Comparison of ENCODE assay signal across 13 cellular contexts in genomic region chr17:2067559-2067958, GRCh38. TPM values are rescaled to one million over a fixed set of nuclear protein-coding genes. Genes with fewer than 3 reads are reported as not detected.
A peak's percentile ranks its signal among the peaks of the same experiment; 100 is the strongest.
DNase-seq lines count a peak whose midpoint lies in the region; ATAC-seq, FAIRE-seq and TF ChIP-seq lines count a peak whose summit lies in the region.
"Had no signal": no experiment of that assay in that cellular context is flagged by ENCODE, and none has a peak within 500 bp of the region (broad histone marks: within the 10 kb centered on the region; RNA-seq: fewer than 3 reads in every experiment).

No MANE protein-coding gene starts in this region.

- peaks cover 25% of the 10 kb centered on the region for H3K36me3 ChIP-seq in A673 (ENCODE audit: insufficient read depth, low read length, poor library complexity, severe bottlenecking)
- H3K36me3 ChIP-seq in KOPT-K1 (ENCODE audit: insufficient read depth, low read length): peaks cover 70% of the 10 kb centered on the region
- peaks cover 0 to 6% of the 10 kb centered on the region in 2 experiments for H3K36me3 ChIP-seq in endothelial cell of umbilical vein (ENCODE audit: control insufficient read depth in 2 of 2, extremely low read depth in 1 of 2, insufficient read depth in 2 of 2, low read length in 2 of 2)

- H3K4me1 Mint-ChIP-seq in neural crest cell: peaks cover 39% of the 10 kb centered on the region

- no peaks in the 10 kb centered on the region for H4K20me1 ChIP-seq in endothelial cell of umbilical vein (replicated peaks; ENCODE audit: control insufficient read depth, extremely low read depth, insufficient read depth, low read length)

- no peak overlapping the region for H3K4me3 Mint-ChIP-seq in neural crest cell
- H3K4me3 Mint-ChIP-seq: CD4-positive, CD25-positive, alpha-beta regulatory T cell had no signal

- peaks cover 2% of the 10 kb centered on the region for H3K36me3 Mint-ChIP-seq in neural crest cell (ENCODE audit: low read depth)

- peaks cover 5% of the 10 kb centered on the region for H3K27me3 Mint-ChIP-seq in neural crest cell (ENCODE audit: low read depth)

- H3K9ac ChIP-seq in endothelial cell of umbilical vein (replicated peaks; ENCODE audit: extremely low read depth, insufficient read depth, low read length): peak overlapping the region; percentile 40

- H3K9me3 Mint-ChIP-seq in neural crest cell: no peaks in the 10 kb centered on the region

- FAIRE-seq in endothelial cell of umbilical vein (lab: Jason Lieb, UNC): peak; percentile 75
- FAIRE-seq: H54 had no signal

- no peak overlapping the region for H3K4me3 ChIP-seq in A673 (ENCODE audit: low read depth, low read length, poor library complexity, severe bottlenecking)
- H3K4me3 ChIP-seq in endothelial cell of umbilical vein (replicated peaks in 1 of 3; ENCODE audit: insufficient read depth in 1 of 3, low read depth in 1 of 3, low read length in 3 of 3): no peak overlapping the region
- H3K4me3 ChIP-seq: mucosa of descending colon had no signal

- H3K9me1 ChIP-seq in endothelial cell of umbilical vein (replicated peaks; ENCODE audit: control insufficient read depth, extremely low read depth, insufficient read depth, low read length): no peaks in the 10 kb centered on the region

- H3K27ac ChIP-seq in A673 (ENCODE audit: low read depth, low read length, poor library complexity, severe bottlenecking): peak overlapping the region; percentile 7
- peak overlapping the region; percentile 93 for H3K27ac ChIP-seq in KOPT-K1 (ENCODE audit: low read depth, low read length, poor library complexity, severe bottlenecking)
- peak overlapping the region; percentile 78 for H3K27ac ChIP-seq in endothelial cell of umbilical vein (ENCODE audit: insufficient read depth, low read depth, low read length)

- CTCF ChIA-PET in A673 (lab: Charles Lee): no interaction called here
- CTCF ChIA-PET in endothelial cell of umbilical vein (lab: Charles Lee): interaction anchor here (0.9 to 17.2 kb wide), 9 partner anchors 9 to 178 kb away, joined by 3 to 455 read pairs (median 5); partner anchors contain the start of gene HIC1

- DNase-seq in A673 (ENCODE audit: low spot score) (no peak), endothelial cell of umbilical vein (ENCODE audit: low read depth, low spot score) (peak; percentile 84), neural crest cell (ENCODE audit: low read depth, low spot score) (no peak), NCI-H774 (lab: John Stamatoyannopoulos, UW) (no peak)
- no peak for DNase-seq in stimulated activated CD4-positive, alpha-beta T cell treated with anti-CD3 and anti-CD28 coated beads, Interleukin-4, amount 100 ng/mL, for 24 hours
- DNase-seq: activated CD8-positive, alpha-beta memory T cell treated with anti-CD3 and anti-CD28 coated beads, Interleukin-2, amount 50 U/mL, for 48 hours; CD4-positive, CD25-positive, alpha-beta regulatory T cell; NCI-H1436 had no signal

- TF ChIP-seq POLR2A in endothelial cell of umbilical vein (IDR thresholded peaks at IDR 0.05; ENCODE audit: low read depth, low read length): no peak

- H3K27ac Mint-ChIP-seq in neural crest cell (ENCODE audit: unreplicated experiment): peak overlapping the region; percentile 6

- dilution Hi-C loops in endothelial cell of umbilical vein (cut with MboI; ENCODE audit: extremely low pct_ligation_motif_present, low sequenced_read_pairs): no loop called here

- no peak overlapping the region for H2AFZ ChIP-seq in endothelial cell of umbilical vein (ENCODE audit: low read depth, low read length)

- TF ChIP-seq CTCF in A673 (conservative IDR thresholded peaks at IDR 0.05; ENCODE audit: low read depth, low read length) (no peak), endothelial cell of umbilical vein (IDR thresholded peaks at IDR 0.05; ENCODE audit: extremely low read depth in 1 of 2, insufficient read depth in 1 of 2, low read depth in 1 of 2, low read length in 2 of 2) (no peak), neural crest cell (conservative IDR thresholded peaks at IDR 0.05) (no peak)

- H3K4me2 ChIP-seq in endothelial cell of umbilical vein (ENCODE audit: insufficient read depth, low read length): no peak overlapping the region

- H3K4me1 ChIP-seq in A673 (ENCODE audit: insufficient read depth, low read length, poor library complexity, severe bottlenecking) (peaks cover 27% of the 10 kb centered on the region), endothelial cell of umbilical vein (ENCODE audit: control insufficient read depth, extremely low read depth, insufficient read depth, low read length) (peaks cover 71% of the 10 kb centered on the region)

- H3K27me3 ChIP-seq in A673 (replicated peaks; ENCODE audit: insufficient read depth, low read depth, low read length, poor library complexity) (no peaks in the 10 kb centered on the region), endothelial cell of umbilical vein (ENCODE audit: control insufficient read depth in 2 of 2, insufficient read depth in 2 of 2, low read length in 2 of 2) (no peaks in the 10 kb centered on the region)

- intact Hi-C loops in A673 (cut with micrococcal nuclease; ENCODE audit: unreplicated experiment): no loop called here
- intact Hi-C loops in endothelial cell of umbilical vein (cut with micrococcal nuclease): loop anchor here (1.0 kb wide), 1 partner anchor 125 kb away; no protein-coding TSS in a partner anchor

- POLR2A ChIA-PET in A673 (lab: Charles Lee; ENCODE audit: low non-redundant PET): interaction anchor here (0.6 kb wide), 1 partner anchor 164 kb away, joined by 5 read pairs; no protein-coding TSS in a partner anchor
- POLR2A ChIA-PET in endothelial cell of umbilical vein (lab: Charles Lee): interaction anchor here (1.1 to 1.7 kb wide), 2 partner anchors 9 to 177 kb away, joined by 3 to 4 read pairs; no protein-coding TSS in a partner anchor

- ATAC-seq in GM19023 (IDR thresholded peaks at IDR 0.05; ENCODE audit: unreplicated experiment): no peak
- ATAC-seq in GM19324 (IDR thresholded peaks at IDR 0.05; ENCODE audit: low FRiP score, unreplicated experiment): no peak

- H3K79me2 ChIP-seq in endothelial cell of umbilical vein (ENCODE audit: control insufficient read depth, insufficient read depth, low read length): peaks cover 8% of the 10 kb centered on the region

- BruUV-seq in A673 (replicated peaks; lab: Mats Ljungman, UMichigan) (no TSS peak), endothelial cell of umbilical vein (replicated peaks; lab: Mats Ljungman, UMichigan) (no TSS peak)

- H3K9me3 ChIP-seq in A673 (ENCODE audit: low read depth, low read length, poor library complexity, severe bottlenecking) (no peaks in the 10 kb centered on the region), KOPT-K1 (ENCODE audit: insufficient read depth, low read length, poor library complexity, severe bottlenecking) (no peaks in the 10 kb centered on the region), endothelial cell of umbilical vein (replicated peaks; ENCODE audit: control insufficient read depth, insufficient read depth, low read length) (no peaks in the 10 kb centered on the region)
- H3K9me3 ChIP-seq: mucosa of descending colon had no signal

TF ChIP-seq in endothelial cell of umbilical vein, 7 proteins besides CTCF, POLR2A, EP300 and RAD21 (continues in another document):
- no peak for TF ChIP-seq EZH2 (IDR thresholded peaks at IDR 0.05; ENCODE audit: borderline replicate concordance, low read depth, low read length, severe bottlenecking)

RNA-seq across cellular contexts. Expression of gene HIC1, which starts 12.7 kb away (rescaled TPM):
- total RNA-seq in A673 (2021): 0.84 and 1.5 TPM in 2 replicates
- total RNA-seq in endothelial cell of umbilical vein: 25.8 and 35.5 TPM in 2 replicates
- 18.2 and 20.2 TPM in 2 replicates for polyA plus RNA-seq in endothelial cell of umbilical vein
- polyA plus RNA-seq in endothelial cell of umbilical vein (2011; cell fraction: cytosol; rRNA removed): 6.5 and 11.3 TPM in 2 replicates
- 46.4 and 50.2 TPM in 2 replicates for polyA plus RNA-seq in endothelial cell of umbilical vein (2011; cell fraction: nucleus; rRNA removed)
- polyA plus RNA-seq in endothelial cell of umbilical vein (2012): 8.2 and 19.6 TPM in 2 replicates
- 10.7 and 22.4 TPM in 2 replicates for polyA minus RNA-seq in endothelial cell of umbilical vein
- polyA minus RNA-seq in endothelial cell of umbilical vein (2011; cell fraction: cytosol; rRNA and poly(A)+ RNA removed): not detected
- polyA minus RNA-seq in endothelial cell of umbilical vein (2011; cell fraction: nucleus; rRNA and poly(A)+ RNA removed): 56.9 and 118 TPM in 2 replicates
- total RNA-seq in neural crest cell: 0.37 and 0.82 TPM in 2 replicates

RNA-seq across cellular contexts. Expression of gene OVCA2, which starts 25.7 kb away (rescaled TPM):
- 30.7 and 33.1 TPM in 2 replicates for total RNA-seq in A673 (2021)
- total RNA-seq in endothelial cell of umbilical vein: 40.9 and 41.3 TPM in 2 replicates
- 84.2 and 102 TPM in 2 replicates for polyA plus RNA-seq in endothelial cell of umbilical vein
- 62.0 and 68.4 TPM in 2 replicates for polyA plus RNA-seq in endothelial cell of umbilical vein (2011; cell fraction: cytosol; rRNA removed)
- polyA plus RNA-seq in endothelial cell of umbilical vein (2011; cell fraction: nucleus; rRNA removed): 27.0 and 34.3 TPM in 2 replicates
- 40.7 and 40.8 TPM in 2 replicates for polyA plus RNA-seq in endothelial cell of umbilical vein (2012)
- polyA minus RNA-seq in endothelial cell of umbilical vein: 29.7 and 32.0 TPM in 2 replicates
- polyA minus RNA-seq in endothelial cell of umbilical vein (2011; cell fraction: cytosol; rRNA and poly(A)+ RNA removed): 24.1 TPM
- 4.8 and 6.6 TPM in 2 replicates for polyA minus RNA-seq in endothelial cell of umbilical vein (2011; cell fraction: nucleus; rRNA and poly(A)+ RNA removed)
- 25.6 and 29.8 TPM in 2 replicates for total RNA-seq in neural crest cell

RNA-seq across cellular contexts. Expression of gene DPH1, which starts 37.6 kb away (rescaled TPM):
- total RNA-seq in A673 (2021) (51.1 and 60.8 TPM in 2 replicates), endothelial cell of umbilical vein (37.8 and 38.5 TPM in 2 replicates), neural crest cell (29.7 and 35.1 TPM in 2 replicates)
- 45.6 and 50.4 TPM in 2 replicates for polyA plus RNA-seq in endothelial cell of umbilical vein
- 24.4 and 28.4 TPM in 2 replicates for polyA plus RNA-seq in endothelial cell of umbilical vein (2011; cell fraction: cytosol; rRNA removed)
- 113 and 132 TPM in 2 replicates for polyA plus RNA-seq in endothelial cell of umbilical vein (2011; cell fraction: nucleus; rRNA removed)
- 27.7 and 30.0 TPM in 2 replicates for polyA plus RNA-seq in endothelial cell of umbilical vein (2012)
- 28.8 and 50.5 TPM in 2 replicates for polyA minus RNA-seq in endothelial cell of umbilical vein
- 34.0 TPM for polyA minus RNA-seq in endothelial cell of umbilical vein (2011; cell fraction: cytosol; rRNA and poly(A)+ RNA removed)
- polyA minus RNA-seq in endothelial cell of umbilical vein (2011; cell fraction: nucleus; rRNA and poly(A)+ RNA removed): 36.8 and 41.4 TPM in 2 replicates

RNA-seq across cellular contexts. Expression of gene RTN4RL1, which starts 42.4 kb away (rescaled TPM):
- 0.80 and 1.0 TPM in 2 replicates for total RNA-seq in A673 (2021)
- total RNA-seq in endothelial cell of umbilical vein: not detected in 2 replicates
- 0.03 and 0.04 TPM in 2 replicates for polyA plus RNA-seq in endothelial cell of umbilical vein
- polyA plus RNA-seq in endothelial cell of umbilical vein (2011; cell fraction: cytosol; rRNA removed): 0.03 TPM in 2 replicates
- polyA plus RNA-seq in endothelial cell of umbilical vein (2011; cell fraction: nucleus; rRNA removed): not detected in 2 replicates
- polyA plus RNA-seq in endothelial cell of umbilical vein (2012): 0.04 and 0.11 TPM in 2 replicates
- 0.08 TPM in 1 of 2 replicates, not detected in the other for polyA minus RNA-seq in endothelial cell of umbilical vein
- not detected for polyA minus RNA-seq in endothelial cell of umbilical vein (2011; cell fraction: cytosol; rRNA and poly(A)+ RNA removed)
- polyA minus RNA-seq in endothelial cell of umbilical vein (2011; cell fraction: nucleus; rRNA and poly(A)+ RNA removed): not detected in 2 replicates
- total RNA-seq in neural crest cell: 0.36 and 0.47 TPM in 2 replicates

Comparison
In these comparisons a context has a peak if more than half of its experiments do, and no peak if none do; other contexts are left out.
1. H3K27ac ChIP-seq: peak in every context shown above with its lines; median percentile 93 in KOPT-K1; 78 in endothelial cell of umbilical vein; 7 in A673.
2. RNA of gene HIC1, which starts 12.7 kb away (total RNA-seq): 25.8 to 35.5 TPM in endothelial cell of umbilical vein; 0.84 to 1.5 TPM in A673 and 0.37 to 0.82 TPM in neural crest cell; every median in the first group is over 10 times any median in the second.